ENCODE assay signal across 9 cellular contexts in the genomic region with DNA sequence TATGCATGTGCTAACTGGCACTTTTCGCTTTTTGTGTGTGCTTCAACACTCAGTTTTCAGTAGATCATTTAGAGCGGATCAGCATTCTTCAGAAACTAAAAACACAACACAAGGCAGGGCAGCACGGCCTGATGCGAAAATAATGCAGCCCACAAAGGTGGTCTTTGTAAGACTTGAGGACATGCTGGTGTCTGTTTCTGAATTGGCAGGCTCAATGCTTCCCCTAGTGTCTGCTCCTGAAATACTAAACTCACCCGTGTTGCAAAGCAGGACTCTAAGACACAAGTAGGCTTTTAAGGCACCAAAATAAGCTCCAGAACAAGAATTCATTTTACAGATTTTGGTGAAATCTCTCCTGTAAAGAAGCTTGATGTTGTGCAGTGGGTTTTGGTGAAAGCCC.
DNase-seq lines count a peak whose midpoint lies in the region; ATAC-seq and TF ChIP-seq lines count a peak whose summit lies in the region.
"Had no signal": no experiment of that assay in that cellular context is flagged by ENCODE, and none has a peak within 500 bp of the region (broad histone marks: within the 10 kb centered on the region; RNA-seq: fewer than 3 reads in every experiment).

No MANE protein-coding gene starts in this region.

- H3K9me2 ChIP-seq in MM.1S (replicated peaks; ENCODE audit: insufficient read depth, low read length), result no peaks in the 10 kb centered on the region

- intact Hi-C loops in esophagus squamous epithelium (cut with DNase I), result no loop called here

- H2AFZ ChIP-seq in MM.1S (ENCODE audit: low read length), result no peak overlapping the region

- no peak overlapping the region for H3K4me3 ChIP-seq in MM.1S (ENCODE audit: low read length)
- H3K4me3 ChIP-seq in esophagus squamous epithelium, result no peak overlapping the region

- H3K27me3 ChIP-seq in MM.1S (replicated peaks; ENCODE audit: insufficient read depth, low read length), result no peaks in the 10 kb centered on the region
- H3K27me3 ChIP-seq in esophagus squamous epithelium, result no peaks in the 10 kb centered on the region

- H3K4me1 ChIP-seq in MM.1S (ENCODE audit: low read length) (no peaks in the 10 kb centered on the region), esophagus squamous epithelium (no peaks in the 10 kb centered on the region)

- H3K27ac ChIP-seq in MM.1S (ENCODE audit: low read length), result no peak overlapping the region
- no peak overlapping the region for H3K27ac ChIP-seq in esophagus squamous epithelium

- no peaks in the 10 kb centered on the region for H3F3A ChIP-seq in MM.1S (ENCODE audit: insufficient read depth, low read length)

- H3K79me2 ChIP-seq in MM.1S (ENCODE audit: low read length), result no peaks in the 10 kb centered on the region

- H3K36me3 ChIP-seq in MM.1S (replicated peaks; ENCODE audit: insufficient read depth, low read length) (no peaks in the 10 kb centered on the region), esophagus squamous epithelium (no peaks in the 10 kb centered on the region)

- no peak overlapping the region for H3K4me2 ChIP-seq in MM.1S (ENCODE audit: low read depth, low read length)

- H3K9me3 ChIP-seq in MM.1S (replicated peaks; ENCODE audit: insufficient read depth, low read length) (no peaks in the 10 kb centered on the region), esophagus squamous epithelium (no peaks in the 10 kb centered on the region)

- H3K9ac ChIP-seq in MM.1S (ENCODE audit: low read length), result no peak overlapping the region

- WGBS in esophagus squamous epithelium, 2 donors, result 62 to 64% methylated on average over 5 of the region's 5 CpGs

- ATAC-seq in HG02885 (IDR thresholded peaks at IDR 0.05; ENCODE audit: poor library complexity, unreplicated experiment), result no peak

- H4K20me1 ChIP-seq in MM.1S (ENCODE audit: insufficient read depth, low read length), result no peaks in the 10 kb centered on the region

- TF ChIP-seq POLR2A in esophagus squamous epithelium (IDR thresholded peaks at IDR 0.05), result no peak

- peak; percentile 2 to 18 for DNase-seq in NCI-H2081 (lab: John Stamatoyannopoulos, UW)
- DNase-seq in NCI-H2081 treated with DMSO at 0.1 percent for 48 hours (lab: John Stamatoyannopoulos, UW), result no peak
- no peak for DNase-seq in MM.1S
- peak; percentile 18 for DNase-seq in epidermal melanocyte (ENCODE audit: insufficient read length, low spot score)
- DNase-seq in pons (ENCODE audit: low spot score), result peak; percentile 56
- DNase-seq in esophagus squamous epithelium (lab: John Stamatoyannopoulos, UW), result no peak
- DNase-seq in cortex of kidney (lab: John Stamatoyannopoulos, UW), result no peak
- DNase-seq: NCI-H187 had no signal

- peak; percentile 29; the same call in 1 of the 2 replicates for TF ChIP-seq CTCF in MM.1S (IDR thresholded peaks at IDR 0.05; ENCODE audit: low read length)
- TF ChIP-seq CTCF in esophagus squamous epithelium (IDR thresholded peaks at IDR 0.05), result peak in 1 of 6 experiments; percentile 7

Comparison
In these comparisons a context has a peak if more than half of its experiments do, and no peak if none do; other contexts are left out.
1. DNase-seq: peak in NCI-H2081 (2 of 2), epidermal melanocyte (single experiment) and pons (single experiment); none in NCI-H2081 treated with DMSO at 0.1 percent for 48 hours (single experiment), MM.1S (single experiment), esophagus squamous epithelium (single experiment) and cortex of kidney (single experiment).